In the genomic region with DNA sequence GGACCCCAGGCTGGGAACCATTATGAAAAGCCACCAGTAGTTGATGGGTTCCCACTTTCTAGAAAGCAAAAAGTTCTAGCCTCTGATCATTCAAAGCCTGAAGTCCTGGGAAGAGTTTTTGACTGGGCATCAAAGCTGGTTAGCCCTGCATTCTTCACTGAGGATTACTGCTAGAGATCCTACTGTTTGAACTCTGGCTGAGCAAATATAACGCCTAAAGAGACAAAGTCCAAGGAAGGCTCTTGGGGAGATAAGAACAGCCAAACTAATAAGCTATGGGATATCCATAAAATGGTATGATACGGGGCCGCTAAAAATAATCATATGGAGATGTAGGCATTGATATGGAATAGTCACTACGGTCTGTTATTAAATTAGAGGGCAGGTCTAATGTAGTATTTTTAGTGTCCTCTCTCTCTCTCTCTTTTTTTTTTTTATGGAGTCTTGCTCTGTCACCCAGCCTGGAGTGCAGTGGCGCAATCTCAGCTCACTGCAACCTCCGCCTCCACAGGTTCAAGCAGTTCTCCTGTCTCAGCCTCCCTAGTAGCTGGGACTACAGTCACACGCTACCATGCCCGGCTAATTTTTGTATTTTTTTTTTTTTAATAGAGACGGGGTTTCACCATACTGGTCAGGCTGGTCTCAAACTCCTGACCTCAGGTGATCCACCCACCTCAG, we compare ENCODE assay signal across 28 cellular contexts.
"Had no signal": no experiment of that assay in that cellular context is flagged by ENCODE, and none has a peak within 500 bp of the region (broad histone marks: within the 10 kb centered on the region; RNA-seq: fewer than 3 reads in every experiment).

No MANE protein-coding gene starts in this region.

- H3K27me3 ChIP-seq: adrenal gland, ascending aorta, brain microvascular endothelial cell, stomach, tibial nerve had no signal

- H3K27ac Mint-ChIP-seq: activated naive CD8-positive, alpha-beta T cell; activated T-cell treated with anti-CD3 and anti-CD28 coated beads, Interleukin-2, amount 50 U/mL, for 24 hours; activated T-helper 17 cell treated with anti-CD3 and anti-CD28 coated beads, Interleukin-2, amount 50 U/mL, for 72 hours; memory B cell; stimulated activated memory B cell treated with anti-CD40 and anti-IgM and Interleukin-4, amounts not matched to agents 10 μg/mL and 1 μg/mL and 100 μg/mL, for 72 hours; T-helper 2 cell treated with Interferon-gamma antibody and Interleukin-4, amounts not matched to agents 5 μg/mL and 100 μg/mL, for 36 hours had no signal

- H3K9me3 Mint-ChIP-seq: activated T-cell treated with anti-CD3 and anti-CD28 coated beads, Interleukin-2, amount 50 U/mL, for 24 hours; activated T-helper 17 cell treated with anti-CD3 and anti-CD28 coated beads, Interleukin-2, amount 50 U/mL, for 72 hours; memory B cell; neural crest cell; stimulated activated memory B cell treated with anti-CD40 and anti-IgM and Interleukin-4, amounts not matched to agents 10 μg/mL and 1 μg/mL and 100 μg/mL, for 72 hours; T-helper 2 cell treated with Interferon-gamma antibody and Interleukin-4, amounts not matched to agents 5 μg/mL and 100 μg/mL, for 36 hours had no signal

- DNase-seq: activated CD4-positive, alpha-beta T cell treated with anti-CD3 and anti-CD28 coated beads for 1 hour; activated CD8-positive, alpha-beta memory T cell treated with anti-CD3 and anti-CD28 coated beads for 24 hours; activated CD8-positive, alpha-beta memory T cell treated with anti-CD3 and anti-CD28 coated beads, Interleukin-2, amount 50 U/mL, for 4 hours; activated naive CD4-positive, alpha-beta T cell; activated T-cell treated with anti-CD3 and anti-CD28 coated beads, Interleukin-2, amount 50 U/mL, for 24 hours; adrenal gland; brain microvascular endothelial cell; caudate nucleus; dermis blood vessel endothelial cell; effector memory CD4-positive, alpha-beta T cell; foreskin melanocyte; hippocampal formation; stimulated activated CD4-positive, alpha-beta T cell treated with anti-CD3 and anti-CD28 coated beads, Interleukin-15, amount 100 ng/mL, for 24 hours; stomach; WERI-Rb-1 had no signal

- H3K4me3 Mint-ChIP-seq: activated naive CD8-positive, alpha-beta T cell; activated T-cell treated with anti-CD3 and anti-CD28 coated beads, Interleukin-2, amount 50 U/mL, for 24 hours; activated T-helper 17 cell treated with anti-CD3 and anti-CD28 coated beads, Interleukin-2, amount 50 U/mL, for 72 hours; memory B cell; neural crest cell; stimulated activated memory B cell treated with anti-CD40 and anti-IgM and Interleukin-4, amounts not matched to agents 10 μg/mL and 1 μg/mL and 100 μg/mL, for 72 hours; T-helper 2 cell treated with Interferon-gamma antibody and Interleukin-4, amounts not matched to agents 5 μg/mL and 100 μg/mL, for 36 hours had no signal

- H3K27ac ChIP-seq: adrenal gland, ascending aorta, parathyroid adenoma, stomach, suprapubic skin, tibial nerve, WERI-Rb-1 had no signal

- H3K9ac ChIP-seq: parathyroid adenoma had no signal

- H3K9me3 ChIP-seq: adrenal gland, ascending aorta, stomach, suprapubic skin, tibial nerve had no signal

- H3K4me3 ChIP-seq: adrenal gland, ascending aorta, smooth muscle cell, stomach, suprapubic skin, tibial nerve had no signal

- H3K4me1 ChIP-seq: adrenal gland, ascending aorta, parathyroid adenoma had no signal

- H3K36me3 ChIP-seq: adrenal gland, ascending aorta, brain microvascular endothelial cell, stomach, suprapubic skin, tibial nerve, WERI-Rb-1 had no signal

- H3K27me3 Mint-ChIP-seq: activated naive CD8-positive, alpha-beta T cell; activated T-cell treated with anti-CD3 and anti-CD28 coated beads, Interleukin-2, amount 50 U/mL, for 24 hours; activated T-helper 17 cell treated with anti-CD3 and anti-CD28 coated beads, Interleukin-2, amount 50 U/mL, for 72 hours; memory B cell; stimulated activated memory B cell treated with anti-CD40 and anti-IgM and Interleukin-4, amounts not matched to agents 10 μg/mL and 1 μg/mL and 100 μg/mL, for 72 hours had no signal

- ATAC-seq: activated T-helper 17 cell treated with anti-CD3 and anti-CD28 coated beads, Interleukin-2, amount 50 U/mL, for 72 hours; esophagus mucosa; sciatic nerve; stimulated activated memory B cell treated with anti-CD40 and anti-IgM and Interleukin-4, amounts not matched to agents 10 μg/mL and 1 μg/mL and 100 μg/mL, for 72 hours had no signal
